In genomic region chr10:3825244-3825643, GRCh38 we compare ENCODE assay signal across 10 cellular contexts. TPM values are rescaled to one million over a fixed set of nuclear protein-coding genes. Genes with fewer than 3 reads are reported as not detected.
DNase-seq lines count a peak whose midpoint lies in the region; ATAC-seq, FAIRE-seq and TF ChIP-seq lines count a peak whose summit lies in the region.
"Had no signal": no experiment of that assay in that cellular context is flagged by ENCODE, and none has a peak within 500 bp of the region (broad histone marks: within the 10 kb centered on the region; RNA-seq: fewer than 3 reads in every experiment).

No MANE protein-coding gene starts in this region.

- H3K79me2 ChIP-seq in HepG2 (ENCODE audit: insufficient read depth, low read length): no peaks in the 10 kb centered on the region

- no peaks in the 10 kb centered on the region for H3K36me3 ChIP-seq in HepG2 (replicated peaks in 1 of 2; ENCODE audit: control insufficient read depth in 1 of 2, insufficient read depth in 2 of 2, low read length in 2 of 2)
- H3K36me3 ChIP-seq in right lobe of liver: no peaks in the 10 kb centered on the region
- H3K36me3 ChIP-seq in brain microvascular endothelial cell (replicated peaks): no peaks in the 10 kb centered on the region
- H3K36me3 ChIP-seq in vagina: no peaks in the 10 kb centered on the region

- ATAC-seq in HepG2 (peak; percentile 81), right lobe of liver (no peak), left colon (peak; percentile 96), esophagus mucosa (no peak), GM18861 (IDR thresholded peaks at IDR 0.05; ENCODE audit: unreplicated experiment) (no peak)
- ATAC-seq: natural killer cell treated with Interleukin-12 subunit alpha and Interleukin-12 subunit beta and Interleukin-15 and Interleukin-18, amount 100 ng/mL, for 72 hours had no signal

- H3K27me3 ChIP-seq in HepG2 (ENCODE audit: control insufficient read depth in 1 of 2, insufficient read depth in 2 of 2, low read length in 2 of 2): no peaks in the 10 kb centered on the region
- no peaks in the 10 kb centered on the region for H3K27me3 ChIP-seq in right lobe of liver
- H3K27me3 ChIP-seq in brain microvascular endothelial cell (replicated peaks): no peaks in the 10 kb centered on the region
- H3K27me3 ChIP-seq in vagina: no peaks in the 10 kb centered on the region

- in situ Hi-C loops in HepG2 (cut with HindIII; ENCODE audit: extremely low pct_ligation_motif_present, low pct_unique_long_range_greater_than_20kb): no loop called here
- in situ Hi-C loops in brain microvascular endothelial cell (cut with HindIII; ENCODE audit: low pct_ligation_motif_present, low sequenced_read_pairs): no loop called here

- no TSS peak for BruUV-seq in HepG2 (replicated peaks; lab: Mats Ljungman, UMichigan)

- no peak for TF ChIP-seq POLR2A in HepG2 (IDR thresholded peaks at IDR 0.05; ENCODE audit: insufficient read depth in 1 of 2, low read depth in 2 of 2, low read length in 2 of 2)
- TF ChIP-seq POLR2A in right lobe of liver (IDR thresholded peaks at IDR 0.05): no peak
- TF ChIP-seq POLR2A in vagina (IDR thresholded peaks at IDR 0.05): no peak

- 12% methylated on average over 6 of the region's 6 CpGs for WGBS in HepG2 (ENCODE audit: low lambda C conversion rate)
- WGBS in right lobe of liver (ENCODE audit: insufficient coverage, low coverage, low lambda C conversion rate, missing lambda C conversion rate): 66% methylated on average over 6 of the region's 6 CpGs

- H3K27ac ChIP-seq in HepG2 (ENCODE audit: extremely low read length, insufficient read depth, low read length) (peak overlapping the region; percentile 49), right lobe of liver (no peak overlapping the region), brain microvascular endothelial cell (peak overlapping the region; percentile 56), vagina (peak overlapping the region; percentile 26)

- DNase-seq in HepG2 (ENCODE audit: low spot score) (peak; percentile 77), right lobe of liver (no peak), brain microvascular endothelial cell (peak; percentile 75), left colon (peak; percentile 79 to 92), vagina (ENCODE audit: extremely low spot score in 2 of 2) (no peak)
- DNase-seq in activated effector memory CD4-positive, alpha-beta T cell treated with Interleukin-2 at 50 U/mL for 16 hours: no peak
- DNase-seq: NCI-H510A had no signal

- TF ChIP-seq CTCF in HepG2 (CRISPR knock-in tag; IDR thresholded peaks at IDR 0.05) (no peak), right lobe of liver (IDR thresholded peaks at IDR 0.05) (no peak), brain microvascular endothelial cell (IDR thresholded peaks at IDR 0.05; ENCODE audit: low read depth, low read length, missing control alignments) (no peak), vagina (IDR thresholded peaks at IDR 0.05) (no peak)

- CTCF ChIA-PET in HepG2 (lab: Yijun Ruan, JAX; ENCODE audit: low intra/inter-chr PET ratio, low total read pairs): no interaction called here

- peak; percentile 76 for FAIRE-seq in HepG2 (lab: Jason Lieb, UNC)

- H3K9me3 ChIP-seq in HepG2 (ENCODE audit: low read length): no peaks in the 10 kb centered on the region
- no peaks in the 10 kb centered on the region for H3K9me3 ChIP-seq in right lobe of liver
- no peaks in the 10 kb centered on the region for H3K9me3 ChIP-seq in vagina

- no peak for TF ChIP-seq RAD21 in HepG2 (CRISPR knock-in tag; IDR thresholded peaks at IDR 0.05)

- H3K4me1 ChIP-seq in HepG2 (ENCODE audit: insufficient read depth, low read length) (peaks cover 49% of the 10 kb centered on the region), right lobe of liver (no peaks in the 10 kb centered on the region), vagina (peaks cover 14% of the 10 kb centered on the region)

- POLR2A ChIA-PET in HepG2 (lab: Yijun Ruan, JAX): interaction anchor here (0.9 to 1.7 kb wide), 3 partner anchors 15 to 40 kb away, joined by 3 to 9 read pairs (median 4); partner anchors contain the start of gene KLF6

- peak in 1 of 2 experiments; percentile 80; a peak in 2 of 4 replicates for TF ChIP-seq EP300 in HepG2 (IDR thresholded peaks at IDR 0.05; ENCODE audit: low read depth in 2 of 2, low read length in 2 of 2)
- peak; percentile 63; the same call in 1 of the 2 replicates for TF ChIP-seq EP300 in HepG2 (CRISPR knock-in tag; IDR thresholded peaks at IDR 0.05; ENCODE audit: borderline replicate concordance)

- H3K4me2 ChIP-seq in HepG2 (ENCODE audit: low read depth, low read length): peak overlapping the region; percentile 41

- intact Hi-C loops in HepG2 (cut with micrococcal nuclease; ENCODE audit: unreplicated experiment) (no loop called here), right lobe of liver (cut with DNase I) (no loop called here), left colon (cut with DNase I, micrococcal nuclease) (no loop called here), vagina (cut with DNase I) (no loop called here)

- no peak overlapping the region for H2AFZ ChIP-seq in HepG2 (ENCODE audit: low read length)

- H4K20me1 ChIP-seq in HepG2 (ENCODE audit: insufficient read depth, low read length): no peaks in the 10 kb centered on the region

- H3K9ac ChIP-seq in HepG2 (ENCODE audit: insufficient read depth, low read depth, low read length): no peak overlapping the region

- H3K4me3 ChIP-seq in HepG2 (replicated peaks in 1 of 3; ENCODE audit: insufficient read depth in 1 of 3, low read depth in 2 of 3, low read length in 3 of 3) (no peak overlapping the region), right lobe of liver (no peak overlapping the region), brain microvascular endothelial cell (ENCODE audit: low read depth, low read length) (no peak overlapping the region), vagina (no peak overlapping the region)

TF ChIP-seq in HepG2, 621 proteins besides CTCF, POLR2A, EP300 and RAD21 (continues in another document):
- TF ChIP-seq ZNF644 (CRISPR knock-in tag; IDR thresholded peaks at IDR 0.05; ENCODE audit: low read depth) (no peak), KDM3A (CRISPR knock-in tag; IDR thresholded peaks at IDR 0.05; ENCODE audit: low read depth) (no peak), HMG20A (CRISPR knock-in tag; IDR thresholded peaks at IDR 0.05; ENCODE audit: borderline replicate concordance) (peak; percentile 42; the same call in 1 of the 2 replicates), AGO1 (IDR thresholded peaks at IDR 0.05; ENCODE audit: low read depth, low read length, poor library complexity, severe bottlenecking) (no peak)
- TF ChIP-seq, protein P1, sequence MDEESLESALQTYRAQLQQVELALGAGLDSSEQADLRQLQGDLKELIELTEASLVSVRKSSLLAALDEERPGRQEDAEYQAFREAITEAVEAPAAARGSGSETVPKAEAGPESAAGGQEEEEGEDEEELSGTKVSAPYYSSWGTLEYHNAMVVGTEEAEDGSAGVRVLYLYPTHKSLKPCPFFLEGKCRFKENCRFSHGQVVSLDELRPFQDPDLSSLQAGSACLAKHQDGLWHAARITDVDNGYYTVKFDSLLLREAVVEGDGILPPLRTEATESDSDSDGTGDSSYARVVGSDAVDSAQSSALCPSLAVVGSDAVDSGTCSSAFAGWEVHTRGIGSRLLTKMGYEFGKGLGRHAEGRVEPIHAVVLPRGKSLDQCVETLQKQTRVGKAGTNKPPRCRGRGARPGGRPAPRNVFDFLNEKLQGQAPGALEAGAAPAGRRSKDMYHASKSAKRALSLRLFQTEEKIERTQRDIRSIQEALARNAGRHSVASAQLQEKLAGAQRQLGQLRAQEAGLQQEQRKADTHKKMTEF (CRISPR knock-in tag; IDR thresholded peaks at IDR 0.05): peak; percentile 33; the same call in 1 of the 2 replicates

RNA-seq across cellular contexts. Expression of gene KLF6, which starts 40.2 kb away (rescaled TPM):
- total RNA-seq in HepG2 (2016; rRNA removed; fragmentation: Illumina TruSeq; extraction: Trizol): 13.5 and 27.0 TPM in 2 replicates
- 17.4 and 21.1 TPM in 2 replicates for total RNA-seq in HepG2 (2016; cell fraction: cytosol; rRNA removed; fragmentation: Illumina TruSeq; extraction: Trizol; ENCODE audit: low read depth)
- total RNA-seq in HepG2 (2016; cell fraction: insoluble cytoplasmic fraction; rRNA removed; fragmentation: Illumina TruSeq; extraction: Trizol): 13.7 and 28.9 TPM in 2 replicates
- total RNA-seq in HepG2 (2016; cell fraction: membrane; rRNA removed; fragmentation: Illumina TruSeq; extraction: Trizol): 23.0 and 29.0 TPM in 2 replicates
- 106 and 113 TPM in 2 replicates for total RNA-seq in HepG2 (2016; cell fraction: nucleus; rRNA removed; fragmentation: Illumina TruSeq; extraction: Trizol)
- polyA plus RNA-seq in HepG2 (2011; rRNA removed): 71.9 and 75.4 TPM in 2 replicates
- polyA plus RNA-seq in HepG2 (2011; cell fraction: cytosol; rRNA removed): 35.6 and 36.3 TPM in 2 replicates
- polyA plus RNA-seq in HepG2 (2011; cell fraction: nucleus; rRNA removed): 201 and 233 TPM in 2 replicates
- 28.6 and 64.6 TPM in 2 replicates for polyA plus RNA-seq in HepG2 (2012)
- polyA plus RNA-seq in HepG2 (2016; cell fraction: cytosol; fragmentation: Illumina TruSeq; extraction: Trizol; ENCODE audit: low read depth): 2.8 and 3.6 TPM in 2 replicates
- 25.4 and 29.8 TPM in 2 replicates for polyA plus RNA-seq in HepG2 (2016; cell fraction: insoluble cytoplasmic fraction; fragmentation: Illumina TruSeq; extraction: Trizol; ENCODE audit: low read depth)
- 11.0 and 14.7 TPM in 2 replicates for polyA plus RNA-seq in HepG2 (2016; cell fraction: membrane; fragmentation: Illumina TruSeq; extraction: Trizol; ENCODE audit: low read depth)
- 165 and 176 TPM in 2 replicates for polyA plus RNA-seq in HepG2 (2016; cell fraction: nucleus; fragmentation: Illumina TruSeq; extraction: Trizol; ENCODE audit: insufficient read depth, low read depth)
- 46.3 and 318 TPM in 2 replicates for polyA minus RNA-seq in HepG2 (2011; rRNA and poly(A)+ RNA removed; ENCODE audit: low replicate concordance)
- 50.8 and 67.4 TPM in 2 replicates for polyA minus RNA-seq in HepG2 (2011; cell fraction: cytosol; rRNA and poly(A)+ RNA removed)
- 544 and 615 TPM in 2 replicates for polyA minus RNA-seq in HepG2 (2011; cell fraction: nucleus; rRNA and poly(A)+ RNA removed)
- total RNA-seq in right lobe of liver: 10 to 100 TPM; 25.2 to 86.4 (median 75.2) TPM
- total RNA-seq in left colon: 100 to 1,000 TPM; 359 to 434 TPM
- total RNA-seq in vagina: 145 TPM
- total RNA-seq in esophagus mucosa: 98.5 TPM

Comparison
In these comparisons a context has a peak if more than half of its experiments do, and no peak if none do; other contexts are left out.
1. ATAC-seq: peak in HepG2 (single experiment) and left colon (single experiment); none in right lobe of liver (0 of 4), esophagus mucosa (single experiment) and GM18861 (single experiment).
2. DNase-seq: peak in HepG2 (single experiment), brain microvascular endothelial cell (single experiment) and left colon (2 of 2); none in right lobe of liver (0 of 3), vagina (0 of 2) and activated effector memory CD4-positive, alpha-beta T cell treated with Interleukin-2 at 50 U/mL for 16 hours (single experiment).
3. H3K27ac ChIP-seq: peak in HepG2 (single experiment), brain microvascular endothelial cell (single experiment) and vagina (single experiment); none in right lobe of liver (0 of 3).